20 cellular contexts compared by ENCODE assay signal in the genomic region with DNA sequence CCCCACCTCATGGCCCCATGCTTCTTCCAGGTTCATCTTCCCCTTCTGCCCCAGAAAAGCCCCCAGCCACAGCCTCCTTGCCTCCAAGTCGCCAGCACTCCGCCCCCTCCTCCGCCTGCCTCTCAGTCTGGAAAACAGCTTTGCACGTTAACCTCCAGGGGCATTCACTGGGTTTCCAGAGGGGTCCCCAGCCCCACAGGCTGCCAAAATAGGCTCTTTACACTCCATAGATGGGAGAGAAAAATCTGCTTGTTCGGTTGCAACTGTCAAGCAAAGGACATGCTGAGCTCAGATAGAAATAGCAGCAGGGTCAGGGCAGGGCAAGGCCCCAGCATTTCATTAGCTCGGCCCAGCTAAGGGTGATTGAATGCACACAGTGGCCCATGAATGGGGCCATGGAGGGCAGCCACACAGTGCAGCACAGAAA.
DNase-seq lines count a peak whose midpoint lies in the region; ATAC-seq and TF ChIP-seq lines count a peak whose summit lies in the region.
"Had no signal": no experiment of that assay in that cellular context is flagged by ENCODE, and none has a peak within 500 bp of the region (broad histone marks: within the 10 kb centered on the region; RNA-seq: fewer than 3 reads in every experiment).

No MANE protein-coding gene starts in this region.

- 40 to 58% (median 50%) methylated on average over 6 of the region's 6 CpGs for WGBS in psoas muscle, 3 donors
- WGBS in thyroid gland, 2 donors = 73 to 91% methylated on average over 6 of the region's 6 CpGs

- H3K9me3 ChIP-seq in psoas muscle (no peaks in the 10 kb centered on the region), vagina (no peaks in the 10 kb centered on the region), thyroid gland (no peaks in the 10 kb centered on the region)
- H3K9me3 ChIP-seq: BLaER1 had no signal

- H3K4me1 ChIP-seq in psoas muscle (peaks cover 39% of the 10 kb centered on the region), vagina (peaks cover 60% of the 10 kb centered on the region), thyroid gland (peaks cover 7 to 26% of the 10 kb centered on the region in 2 donors)
- H3K4me1 ChIP-seq: BLaER1 had no signal

- H3K27me3 ChIP-seq in psoas muscle (ENCODE audit: insufficient read depth in 3 of 3, low read length in 2 of 3) = no peaks in the 10 kb centered on the region
- no peaks in the 10 kb centered on the region for H3K27me3 ChIP-seq in vagina
- H3K27me3 ChIP-seq in thyroid gland = no peaks in the 10 kb centered on the region
- H3K27me3 ChIP-seq: BLaER1, brain microvascular endothelial cell had no signal

- DNase-seq in Right ventricle myocardium superior (peak; percentile 53), cardiac septum (ENCODE audit: low spot score) (no peak), left lobe of liver (ENCODE audit: low spot score) (no peak), psoas muscle (peak in 1 of 2 donors; percentile 74), vagina (ENCODE audit: extremely low spot score in 2 of 2) (no peak), GM03348 (ENCODE audit: low spot score) (no peak), thyroid gland (no peak), GF-D8 (lab: John Stamatoyannopoulos, UW) (no peak)
- DNase-seq: 8988T; activated naive CD8-positive, alpha-beta T cell treated with anti-CD3 and anti-CD28 coated beads, Interleukin-2, amount 10 ng/mL, durations not matched to agents 7 days and 5 days; brain microvascular endothelial cell; NCI-H1105 treated with DMSO at 0.1 percent for 48 hours; NCI-H526; OCI-M1; small intestine; stimulated activated CD4-positive, alpha-beta T cell treated with anti-CD3 and anti-CD28 coated beads, Interleukin-4, amount 100 ng/mL, for 24 hours had no signal

- intact Hi-C loops in Right ventricle myocardium superior (cut with DNase I) = no loop called here
- intact Hi-C loops in cardiac septum (cut with DNase I) = no loop called here
- intact Hi-C loops in psoas muscle (cut with DNase I) = no loop called here
- intact Hi-C loops in vagina (cut with DNase I) = no loop called here
- intact Hi-C loops in thyroid gland (cut with DNase I) = no loop called here

- TF ChIP-seq POLR2A in vagina (IDR thresholded peaks at IDR 0.05) (no peak), thyroid gland (IDR thresholded peaks at IDR 0.05) (no peak)

- H3K27ac ChIP-seq in psoas muscle = peak overlapping the region; percentile 70
- H3K27ac ChIP-seq in vagina = peak overlapping the region; percentile 96
- H3K27ac ChIP-seq in thyroid gland = no peak overlapping the region
- H3K27ac ChIP-seq: BLaER1, brain microvascular endothelial cell had no signal

- no peak overlapping the region for H3K4me3 ChIP-seq in psoas muscle
- H3K4me3 ChIP-seq in vagina = no peak overlapping the region
- no peak overlapping the region for H3K4me3 ChIP-seq in thyroid gland (replicated peaks in 1 of 3)
- H3K4me3 ChIP-seq: BLaER1, GM12878 had no signal

- TF ChIP-seq CTCF in psoas muscle (IDR thresholded peaks at IDR 0.05) (no peak), vagina (IDR thresholded peaks at IDR 0.05) (no peak), thyroid gland (IDR thresholded peaks at IDR 0.05) (no peak)

- H3K36me3 ChIP-seq in psoas muscle (ENCODE audit: insufficient read depth in 1 of 2, low read depth in 1 of 2) (no peaks in the 10 kb centered on the region), vagina (no peaks in the 10 kb centered on the region), thyroid gland (no peaks in the 10 kb centered on the region)
- H3K36me3 ChIP-seq: BLaER1, brain microvascular endothelial cell had no signal

- ATAC-seq in Right ventricle myocardium superior (ENCODE audit: poor library complexity) (peak; percentile 76), left lobe of liver (peak; percentile 38), psoas muscle (peak; percentile 62 to 86 (median 79))
- ATAC-seq: activated CD4-positive, CD25-positive, alpha-beta regulatory T cell treated with anti-CD3 and anti-CD28 coated beads, Interleukin-2, amount 50 U/mL, for 24 hours; activated T-helper 17 cell treated with anti-CD3 and anti-CD28 coated beads, Interleukin-2, amount 50 U/mL, for 72 hours; GM12878 had no signal

Comparison
In these comparisons a context has a peak if more than half of its experiments do, and no peak if none do; other contexts are left out.
1. H3K27ac ChIP-seq: peak in psoas muscle (single experiment) and vagina (single experiment); none in thyroid gland (0 of 3).
2. Peak in every context shown above with its lines, with median percentiles within 50 percentile points of each other: ATAC-seq.